8 cellular contexts compared by ENCODE assay signal in genomic region chr19:3034845-3035541, GRCh38. TPM values are rescaled to one million over a fixed set of nuclear protein-coding genes. Genes with fewer than 3 reads are reported as not detected.
DNase-seq lines count a peak whose midpoint lies in the region; ATAC-seq and TF ChIP-seq lines count a peak whose summit lies in the region.

No MANE protein-coding gene starts in this region.

- H3K27ac Mint-ChIP-seq in stimulated activated memory B cell treated with anti-CD40 and anti-IgM and Interleukin-4, amounts not matched to agents 10 μg/mL and 1 μg/mL and 100 μg/mL, for 72 hours: peak overlapping the region; percentile 91

- H3K9me3 ChIP-seq in Peyer's patch (no peaks in the 10 kb centered on the region), body of pancreas (no peaks in the 10 kb centered on the region)

- no peak for TF ChIP-seq CTCF in Peyer's patch (IDR thresholded peaks at IDR 0.05)
- TF ChIP-seq CTCF in body of pancreas (IDR thresholded peaks at IDR 0.05): no peak

- no peaks in the 10 kb centered on the region for H3K9me3 Mint-ChIP-seq in stimulated activated memory B cell treated with anti-CD40 and anti-IgM and Interleukin-4, amounts not matched to agents 10 μg/mL and 1 μg/mL and 100 μg/mL, for 72 hours

- WGBS in body of pancreas, 2 donors: 2% methylated on average over 18 to 23 of the region's 23 CpGs

- no peaks in the 10 kb centered on the region for H3K36me3 Mint-ChIP-seq in stimulated activated memory B cell treated with anti-CD40 and anti-IgM and Interleukin-4, amounts not matched to agents 10 μg/mL and 1 μg/mL and 100 μg/mL, for 72 hours

- H3K27ac ChIP-seq in Peyer's patch: peak overlapping the region; percentile 77 to 94 (median 87)
- peak overlapping the region; percentile 65 to 94 (median 90) for H3K27ac ChIP-seq in body of pancreas

- TF ChIP-seq POLR2A in Peyer's patch (IDR thresholded peaks at IDR 0.05) (no peak), body of pancreas (IDR thresholded peaks at IDR 0.05) (peak in 1 of 3 donors; percentile 2), GM18505 (IDR thresholded peaks at IDR 0.05; ENCODE audit: borderline replicate concordance, extremely low read depth, insufficient read depth, insufficient read length) (no peak)

- peak overlapping the region; percentile 89 for H3K4me3 Mint-ChIP-seq in stimulated activated memory B cell treated with anti-CD40 and anti-IgM and Interleukin-4, amounts not matched to agents 10 μg/mL and 1 μg/mL and 100 μg/mL, for 72 hours

- H3K27me3 ChIP-seq in Peyer's patch (no peaks in the 10 kb centered on the region), body of pancreas (no peaks in the 10 kb centered on the region)

- H3K36me3 ChIP-seq in Peyer's patch (no peaks in the 10 kb centered on the region), body of pancreas (replicated peaks in 1 of 2; ENCODE audit: insufficient read depth in 1 of 2, low read depth in 2 of 2) (no peaks in the 10 kb centered on the region)

- ATAC-seq in GM18511 (IDR thresholded peaks at IDR 0.05; ENCODE audit: unreplicated experiment): peak; percentile 6
- ATAC-seq in body of pancreas: no peak
- no peak for ATAC-seq in stimulated activated memory B cell treated with anti-CD40 and anti-IgM and Interleukin-4, amounts not matched to agents 10 μg/mL and 1 μg/mL and 100 μg/mL, for 72 hours
- no peak for ATAC-seq in GM18505 (IDR thresholded peaks at IDR 0.05; ENCODE audit: unreplicated experiment)

- peaks cover 47% of the 10 kb centered on the region for H3K27me3 Mint-ChIP-seq in stimulated activated memory B cell treated with anti-CD40 and anti-IgM and Interleukin-4, amounts not matched to agents 10 μg/mL and 1 μg/mL and 100 μg/mL, for 72 hours

- intact Hi-C loops in body of pancreas (cut with DNase I): loop anchor here (10.0 kb wide), 1 partner anchor 70 kb away; no protein-coding TSS in a partner anchor

- peak; percentile 79 for DNase-seq in A172 (ENCODE audit: low spot score)
- DNase-seq in Peyer's patch: peak; percentile 50 to 73 (median 66)
- DNase-seq in body of pancreas: peak in 2 of 4 donors; percentile 50 to 51
- DNase-seq in left kidney (ENCODE audit: low read depth, low spot score): peak; percentile 58
- no peak for DNase-seq in NCI-H146 treated with DMSO at 0.1 percent for 48 hours (lab: John Stamatoyannopoulos, UW; ENCODE audit: unreplicated experiment)

- peaks cover 0 to 19% (median 6%) of the 10 kb centered on the region in 4 donors for H3K4me1 ChIP-seq in Peyer's patch
- H3K4me1 ChIP-seq in body of pancreas: peaks cover 32% of the 10 kb centered on the region

- H3K4me3 ChIP-seq in Peyer's patch (peak overlapping the region; percentile 42 to 67 (median 62)), body of pancreas (no peak overlapping the region)

- peaks cover 29% of the 10 kb centered on the region for H3K4me1 Mint-ChIP-seq in stimulated activated memory B cell treated with anti-CD40 and anti-IgM and Interleukin-4, amounts not matched to agents 10 μg/mL and 1 μg/mL and 100 μg/mL, for 72 hours

RNA-seq across cellular contexts. Expression of gene TLE2, which starts 5.9 kb away (rescaled TPM):
- 2.3 and 2.4 TPM in 2 replicates for total RNA-seq in A172 (2014; rRNA removed; shearing (Covaris generic))
- total RNA-seq in Peyer's patch (10 to 100 TPM in 3 of 4 donors, 1 to 10 TPM in 1; 4.6 to 45.2 (median 29.2) TPM), body of pancreas (10 to 100 TPM; 34.5 to 45.2 TPM)

RNA-seq across cellular contexts. Expression of gene TLE5, which starts 27.3 kb away (rescaled TPM):
- 521 and 529 TPM in 2 replicates for total RNA-seq in A172 (2014; rRNA removed; shearing (Covaris generic))
- total RNA-seq in Peyer's patch (100 to 1,000 TPM; 134 to 366 (median 289) TPM), body of pancreas (100 to 1,000 TPM; 166 to 254 TPM)

RNA-seq across cellular contexts. Expression of gene TLE6, which starts 57.6 kb away (rescaled TPM):
- total RNA-seq in A172 (2014; rRNA removed; shearing (Covaris generic)): 4.8 and 6.3 TPM in 2 replicates
- total RNA-seq in Peyer's patch (1 to 10 TPM in 2 of 4 donors, not detected in 2; 1.9 to 2.5 TPM), body of pancreas (under 1 TPM in 1 of 2 donors, not detected in 1; 0.33 TPM)

RNA-seq across cellular contexts. Expression of gene GNA11, which starts 59.2 kb away (rescaled TPM):
- total RNA-seq in A172 (2014; rRNA removed; shearing (Covaris generic)): 97.7 and 98.4 TPM in 2 replicates
- total RNA-seq in Peyer's patch: 100 to 1,000 TPM; 120 to 557 (median 456) TPM
- total RNA-seq in body of pancreas: 10 to 100 TPM; 27.2 to 37.2 TPM

Comparison
In these comparisons a context has a peak if more than half of its experiments do, and no peak if none do; other contexts are left out.
1. H3K4me3 ChIP-seq: peak in Peyer's patch (4 of 4); none in body of pancreas (0 of 2).